Comparison of ENCODE assay signal across 22 cellular contexts in genomic region chr3:62103531-62103930, GRCh38.
"Had no signal": no experiment of that assay in that cellular context is flagged by ENCODE, and none has a peak within 500 bp of the region (broad histone marks: within the 10 kb centered on the region; RNA-seq: fewer than 3 reads in every experiment).

No MANE protein-coding gene starts in this region.

- H3K9ac ChIP-seq: parathyroid adenoma had no signal

- H3K36me3 ChIP-seq: lower lobe of right lung had no signal

- DNase-seq: activated CD4-positive, alpha-beta T cell treated with anti-CD3 and anti-CD28 coated beads for 1 hour; activated CD4-positive, alpha-beta T cell treated with anti-CD3 and anti-CD28 coated beads, Interleukin-2, amount 50 U/mL, for 1 hour; activated CD8-positive, alpha-beta T cell treated with anti-CD3 and anti-CD28 coated beads, Interleukin-2, amount 10 ng/mL, durations not matched to agents 7 days and 5 days; activated gamma-delta T cell; activated naive CD4-positive, alpha-beta T cell treated with anti-CD3 and anti-CD28 coated beads, Interleukin-2, amount 50 U/mL, for 16 hours; activated naive CD8-positive, alpha-beta T cell treated with anti-CD3 and anti-CD28 coated beads, Interleukin-2, amount 50 U/mL, for 24 hours; effector CD4-positive, alpha-beta T cell; erythroblast; foreskin fibroblast; left colon; lower lobe of right lung; mesendoderm; mucosa of descending colon; naive B cell; nucleus accumbens; small intestine; stimulated activated CD4-positive, alpha-beta T cell treated with anti-CD3 and anti-CD28 coated beads, Interleukin-15, amount 100 ng/mL, for 24 hours; stimulated activated naive CD4-positive, alpha-beta T cell; T-helper 9 cell; testis had no signal

- H3K4me1 ChIP-seq: lower lobe of right lung, parathyroid adenoma had no signal

- H3K9me3 ChIP-seq: lower lobe of right lung, mucosa of descending colon, testis had no signal

- H3K27ac ChIP-seq: lower lobe of right lung, parathyroid adenoma, testis had no signal

- H3K4me3 ChIP-seq: lower lobe of right lung, mucosa of descending colon, testis had no signal

- H3K27me3 ChIP-seq: testis had no signal

- H2AFZ ChIP-seq: parathyroid adenoma had no signal

- ATAC-seq: activated CD8-positive, alpha-beta T cell treated with anti-CD3 and anti-CD28 coated beads, Interleukin-2, amount 10 ng/mL, durations not matched to agents 7 days and 5 days; activated naive CD8-positive, alpha-beta T cell treated with anti-CD3 and anti-CD28 coated beads, Interleukin-2, amount 50 U/mL, for 24 hours; left colon; lower lobe of right lung; mucosa of descending colon; sciatic nerve had no signal

- H3K79me2 ChIP-seq: parathyroid adenoma had no signal
